In genomic region chr6:45420083-45420908, GRCh38 we compare ENCODE assay signal across 8 cellular contexts. TPM values are rescaled to one million over a fixed set of nuclear protein-coding genes. Genes with fewer than 3 reads are reported as not detected.
DNase-seq lines count a peak whose midpoint lies in the region; ATAC-seq, FAIRE-seq and TF ChIP-seq lines count a peak whose summit lies in the region.

No MANE protein-coding gene starts in this region.

- TF ChIP-seq EP300 in A549 (IDR thresholded peaks at IDR 0.05) = no peak

- no peak for TF ChIP-seq RAD21 in A549 (conservative IDR thresholded peaks at IDR 0.05 in 1 of 2, IDR thresholded peaks at IDR 0.05 in 1 of 2)

- H3K4me2 ChIP-seq in A549 (peak overlapping the region; percentile 96), fibroblast of lung (ENCODE audit: extremely low read depth, insufficient read depth, low read length) (peak overlapping the region; percentile 73)

- TF ChIP-seq POLR2A in A549 (IDR thresholded peaks at IDR 0.05; ENCODE audit: low read length) = no peak

- 48% methylated on average over 38 of the region's 40 CpGs for whole genome bisulfite sequencing in A549 (ENCODE audit: missing lambda C conversion rate)
- WGBS in HUES64 = 4% methylated on average over 38 of the region's 40 CpGs

- POLR2A ChIA-PET in A549 (lab: Yijun Ruan, JAX) = interaction anchor here (0.9 kb wide), 1 partner anchor 294 kb away, joined by 3 read pairs; no protein-coding TSS in a partner anchor

- H3K4me1 ChIP-seq in A549 (peaks cover 18% of the 10 kb centered on the region), HUES64 (ENCODE audit: insufficient read depth, low read length) (peaks cover 18% of the 10 kb centered on the region), fibroblast of lung (ENCODE audit: control insufficient read depth, extremely low read depth, insufficient read depth, low read length) (peaks cover 3% of the 10 kb centered on the region), rectal smooth muscle tissue (ENCODE audit: control insufficient read depth, insufficient read depth, low read length) (no peaks in the 10 kb centered on the region)

- H2AFZ ChIP-seq in fibroblast of lung (ENCODE audit: low read length) = no peak overlapping the region

- peaks cover 36% of the 10 kb centered on the region for H3K79me2 ChIP-seq in fibroblast of lung (ENCODE audit: control insufficient read depth, insufficient read depth, low read length)

- FAIRE-seq in A549 (lab: Jason Lieb, UNC) = no peak

- H3K36me3 ChIP-seq in HUES64 (ENCODE audit: insufficient read depth, low read length) = no peaks in the 10 kb centered on the region
- H3K36me3 ChIP-seq in fibroblast of lung (ENCODE audit: control insufficient read depth, insufficient read depth, low read length) = no peaks in the 10 kb centered on the region
- H3K36me3 ChIP-seq in rectal smooth muscle tissue (ENCODE audit: control insufficient read depth, insufficient read depth, low read length) = no peaks in the 10 kb centered on the region

- ATAC-seq in A549 (no peak), HG02763 (IDR thresholded peaks at IDR 0.05; ENCODE audit: unreplicated experiment) (no peak), HG03354 (IDR thresholded peaks at IDR 0.05; ENCODE audit: poor library complexity, severe bottlenecking, unreplicated experiment) (no peak), HG03097 (IDR thresholded peaks at IDR 0.05; ENCODE audit: low FRiP score, unreplicated experiment) (no peak)

- no peak overlapping the region for H3K9ac ChIP-seq in HUES64 (ENCODE audit: low read depth, low read length)
- no peak overlapping the region for H3K9ac ChIP-seq in fibroblast of lung (ENCODE audit: insufficient read depth, low read length)
- no peak overlapping the region for H3K9ac ChIP-seq in rectal smooth muscle tissue (ENCODE audit: low read length)

- CTCF ChIA-PET in A549 (lab: Yijun Ruan, JAX) = interaction anchor here (0.5 to 2.9 kb wide), 16 partner anchors 14 to 945 kb away, joined by 3 to 27 read pairs (median 4); no protein-coding TSS in a partner anchor

- H3K4me3 ChIP-seq in A549 (peak overlapping the region; percentile 33; the same call in 2 of the 3 replicates), HUES64 (ENCODE audit: low read length) (peak overlapping the region; percentile 87), fibroblast of lung (replicated peaks in 1 of 4; ENCODE audit: control extremely low read depth in 1 of 4, insufficient read depth in 1 of 4, low read depth in 3 of 4, low read length in 4 of 4) (peak overlapping the region; percentile 85 to 87 (median 86)), rectal smooth muscle tissue (ENCODE audit: low read length) (peak overlapping the region; percentile 62)

- no peaks in the 10 kb centered on the region for H4K20me1 ChIP-seq in fibroblast of lung (ENCODE audit: control insufficient read depth, extremely low read depth, insufficient read depth, low read length)

- H3K27ac ChIP-seq in A549 = peak overlapping the region in 1 of 2 experiments; percentile 54; a peak in 3 of 6 replicates
- no peak overlapping the region for H3K27ac ChIP-seq in HUES64 (ENCODE audit: low read depth, low read length)
- no peak overlapping the region for H3K27ac ChIP-seq in fibroblast of lung (ENCODE audit: insufficient read depth, low read length)
- H3K27ac ChIP-seq in rectal smooth muscle tissue (ENCODE audit: low read depth, low read length) = no peak overlapping the region

- H3K9me3 ChIP-seq in A549 = no peaks in the 10 kb centered on the region
- H3K9me3 ChIP-seq in HUES64 (ENCODE audit: insufficient read depth, low read depth, low read length) = no peaks in the 10 kb centered on the region
- no peaks in the 10 kb centered on the region for H3K9me3 ChIP-seq in fibroblast of lung (ENCODE audit: control insufficient read depth, insufficient read depth, low read depth, low read length)

- TF ChIP-seq CTCF in A549 (IDR thresholded peaks at IDR 0.05) (no peak), fibroblast of lung (conservative IDR thresholded peaks at IDR 0.05 in 1 of 2, IDR thresholded peaks at IDR 0.05 in 1 of 2; ENCODE audit: low read depth in 1 of 2, low read length in 2 of 2) (no peak)

- H3K27me3 ChIP-seq in HUES64 (ENCODE audit: insufficient read depth, low read length) (peaks cover 91% of the 10 kb centered on the region), fibroblast of lung (ENCODE audit: control insufficient read depth, insufficient read depth, low read length) (no peaks in the 10 kb centered on the region), rectal smooth muscle tissue (ENCODE audit: control insufficient read depth, insufficient read depth, low read length) (peaks cover 16% of the 10 kb centered on the region)

- DNase-seq in A549 (ENCODE audit: low read depth in 1 of 2, low spot score in 1 of 2) (no peak), fibroblast of lung (ENCODE audit: low read depth in 2 of 2) (peak; percentile 72 to 89)
- DNase-seq in activated CD8-positive, alpha-beta memory T cell treated with anti-CD3 and anti-CD28 coated beads, Interleukin-2, amount 50 U/mL, for 4 hours = peak; percentile 60

TF ChIP-seq in A549, 52 proteins besides CTCF, POLR2A, EP300 and RAD21 (continues in another document):
- TF ChIP-seq PHF8 (IDR thresholded peaks at IDR 0.05; ENCODE audit: borderline replicate concordance, low read depth) (no peak), ELK1 (IDR thresholded peaks at IDR 0.05; ENCODE audit: low read depth, low read length) (no peak), EHF (CRISPR knock-in tag; IDR thresholded peaks at IDR 0.05) (no peak), FOSL2 (IDR thresholded peaks at IDR 0.05) (no peak), FOSL2 (CRISPR knock-in tag; IDR thresholded peaks at IDR 0.05) (no peak), KDM1A (IDR thresholded peaks at IDR 0.05; ENCODE audit: low read depth) (no peak), RNF2 (IDR thresholded peaks at IDR 0.05; ENCODE audit: borderline replicate concordance, low read depth) (no peak), BCL3 (IDR thresholded peaks at IDR 0.05) (no peak), MYC (IDR thresholded peaks at IDR 0.05; ENCODE audit: borderline replicate concordance, low read length) (no peak), HOXB5 (CRISPR knock-in tag; IDR thresholded peaks at IDR 0.05) (no peak), FOXS1 (CRISPR knock-in tag; IDR thresholded peaks at IDR 0.05) (no peak), MAX (IDR thresholded peaks at IDR 0.05) (0 out of 2 replicates have a peak, but pooled peaks have one; percentile 25), BHLHE40 (IDR thresholded peaks at IDR 0.05; ENCODE audit: low read depth, low read length) (no peak), HEYL (CRISPR knock-in tag; IDR thresholded peaks at IDR 0.05) (no peak), ZNF302 (CRISPR knock-in tag; IDR thresholded peaks at IDR 0.05) (no peak), MAZ (IDR thresholded peaks at IDR 0.05; ENCODE audit: borderline replicate concordance, low read depth, low read length) (no peak), HES2 (IDR thresholded peaks at IDR 0.05) (no peak), HOXA7 (CRISPR knock-in tag; IDR thresholded peaks at IDR 0.05) (no peak)

RNA-seq across cellular contexts. Expression of gene SUPT3H, which starts 42.6 kb away (rescaled TPM):
- polyA plus RNA-seq in A549 (2011; rRNA removed) = 5.6 and 6.2 TPM in 2 replicates
- polyA plus RNA-seq in A549 (2012; cell fraction: cytosol; rRNA removed) = 4.5 and 5.1 TPM in 2 replicates
- polyA plus RNA-seq in A549 (2012; cell fraction: nucleus; rRNA removed) = 3.2 and 4.8 TPM in 2 replicates
- polyA plus RNA-seq in A549 (2017; fragmentation: RNase III; extraction: RNeasy Plus Mini Kit Qiagen cat#74134 plus additional on column Dnase treatment) = 4.0 to 4.8 TPM (median 4.3 TPM) in 3 replicates
- polyA minus RNA-seq in A549 (2011; rRNA and poly(A)+ RNA removed) = 5.2 and 13.3 TPM in 2 replicates
- polyA plus RNA-seq in HUES64 (2013, experiment 1 of 2) = 19.8 TPM
- 19.3 TPM for polyA plus RNA-seq in HUES64 (2013, experiment 2 of 2)
- total RNA-seq in fibroblast of lung = 8.3 and 8.5 TPM in 2 replicates
- polyA plus RNA-seq in fibroblast of lung = 7.0 and 8.5 TPM in 2 replicates
- 4.9 and 5.8 TPM in 2 replicates for polyA plus RNA-seq in fibroblast of lung (2012)
- polyA minus RNA-seq in fibroblast of lung (ENCODE audit: low replicate concordance) = 1.4 and 12.4 TPM in 2 replicates

Comparison
In these comparisons a context has a peak if more than half of its experiments do, and no peak if none do; other contexts are left out.
1. DNase-seq: peak in activated CD8-positive, alpha-beta memory T cell treated with anti-CD3 and anti-CD28 coated beads, Interleukin-2, amount 50 U/mL, for 4 hours (single experiment) and fibroblast of lung (2 of 2); none in A549 (0 of 2).
2. H3K4me3 ChIP-seq: peak in every context shown above with its lines; median percentile 87 in HUES64; 86 in fibroblast of lung; 62 in rectal smooth muscle tissue; 33 in A549.